Comparison of ENCODE assay signal across 21 cellular contexts in genomic region chr16:86802013-86802412, GRCh38.
DNase-seq lines count a peak whose midpoint lies in the region; ATAC-seq, FAIRE-seq and TF ChIP-seq lines count a peak whose summit lies in the region.
"Had no signal": no experiment of that assay in that cellular context is flagged by ENCODE, and none has a peak within 500 bp of the region (broad histone marks: within the 10 kb centered on the region; RNA-seq: fewer than 3 reads in every experiment).

No MANE protein-coding gene starts in this region.

- H3K27ac ChIP-seq in HepG2 (ENCODE audit: extremely low read length, insufficient read depth, low read length) (no peak overlapping the region), right lobe of liver (no peak overlapping the region), IMR-90 (ENCODE audit: insufficient read depth, low read length) (no peak overlapping the region), H1 (ENCODE audit: low read depth, low read length) (no peak overlapping the region), upper lobe of left lung (no peak overlapping the region)
- H3K27ac ChIP-seq: 22Rv1; BLaER1 treated with 17β-estradiol and CSF1 and Interleukin-3, amounts not matched to agents 10 nM and 100 nM; GM23248 had no signal

- no peaks in the 10 kb centered on the region for H3K36me3 ChIP-seq in HepG2 (replicated peaks in 1 of 2; ENCODE audit: control insufficient read depth in 1 of 2, insufficient read depth in 2 of 2, low read length in 2 of 2)
- H3K36me3 ChIP-seq in right lobe of liver: no peaks in the 10 kb centered on the region
- H3K36me3 ChIP-seq in IMR-90 (ENCODE audit: control insufficient read depth, insufficient read depth, low read length): no peaks in the 10 kb centered on the region
- no peaks in the 10 kb centered on the region for H3K36me3 ChIP-seq in H1 (ENCODE audit: control insufficient read depth in 2 of 4, insufficient read depth in 4 of 4, low read length in 3 of 4)
- H3K36me3 ChIP-seq in upper lobe of left lung: no peaks in the 10 kb centered on the region
- H3K36me3 ChIP-seq: BE2C; BLaER1 treated with 17β-estradiol and CSF1 and Interleukin-3, amounts not matched to agents 10 nM and 100 nM had no signal

- H3K4me2 ChIP-seq in HepG2 (ENCODE audit: low read depth, low read length): no peak overlapping the region
- H3K4me2 ChIP-seq in IMR-90 (ENCODE audit: low read depth, low read length): no peak overlapping the region
- H3K4me2 ChIP-seq in H1 (ENCODE audit: insufficient read depth in 1 of 2, low read depth in 2 of 2, low read length in 2 of 2): no peak overlapping the region
- H3K4me2 ChIP-seq: BLaER1 treated with 17β-estradiol and CSF1 and Interleukin-3, amounts not matched to agents 10 nM and 100 nM had no signal

- no peak overlapping the region for H2AK5ac ChIP-seq in IMR-90 (ENCODE audit: low read depth, low read length)
- H2AK5ac ChIP-seq in H1 (ENCODE audit: low read depth, low read length): no peak overlapping the region; the same call in 1 of the 2 replicates

- H2BK15ac ChIP-seq in IMR-90 (ENCODE audit: low read depth, low read length) (no peak overlapping the region), H1 (ENCODE audit: low read length) (no peak overlapping the region)

- DNase-seq in HepG2 (ENCODE audit: low spot score) (no peak), right lobe of liver (no peak), IMR-90 (no peak), H1 (ENCODE audit: low read depth in 1 of 2, low spot score in 2 of 2) (no peak), upper lobe of left lung (no peak)
- DNase-seq in activated effector memory CD4-positive, alpha-beta T cell treated with anti-CD3 and anti-CD28 coated beads, Interleukin-2, amount 50 U/mL, for 16 hours: no peak
- DNase-seq: BE2C; Calu3; CD4-positive, alpha-beta memory T cell; COR-L47; DMS53; DMS79 treated with DMSO at 0.1 percent for 48 hours; GF-D8; GM23248; H9 had no signal

- H3K9ac ChIP-seq in HepG2 (ENCODE audit: insufficient read depth, low read depth, low read length) (no peak overlapping the region), IMR-90 (ENCODE audit: low read depth, low read length) (no peak overlapping the region), H1 (replicated peaks in 1 of 4; ENCODE audit: extremely low read depth in 1 of 4, low read depth in 3 of 4, low read length in 3 of 4) (no peak overlapping the region)
- H3K9ac ChIP-seq: BLaER1 treated with 17β-estradiol and CSF1 and Interleukin-3, amounts not matched to agents 10 nM and 100 nM; GM23248 had no signal

- H3K23me2 ChIP-seq in H1 (ENCODE audit: low read depth, low read length): peaks cover 7% of the 10 kb centered on the region; the same call in 1 of the 2 replicates

- TF ChIP-seq EP300 in HepG2 (IDR thresholded peaks at IDR 0.05; ENCODE audit: low read depth in 2 of 2, low read length in 2 of 2) (no peak), HepG2 (CRISPR knock-in tag; IDR thresholded peaks at IDR 0.05; ENCODE audit: borderline replicate concordance) (no peak), H1 (IDR thresholded peaks at IDR 0.05; ENCODE audit: borderline replicate concordance in 1 of 2, low read depth in 2 of 2, low read length in 2 of 2) (no peak), upper lobe of left lung (IDR thresholded peaks at IDR 0.05) (no peak)

- dilution Hi-C loops in IMR-90 (cut with HindIII; ENCODE audit: low sequenced_read_pairs, unreplicated experiment): no loop called here

- POLR2A ChIA-PET in HepG2 (lab: Yijun Ruan, JAX) (no interaction called here), IMR-90 (lab: Charles Lee; ENCODE audit: unreplicated experiment) (no interaction called here), H1 (lab: Charles Lee; ENCODE audit: partially characterized antibody) (interaction anchor here (1.4 kb wide), 1 partner anchor 11 kb away, joined by 4 read pairs; no protein-coding TSS in a partner anchor)

- BruUV-seq in HepG2 (replicated peaks; lab: Mats Ljungman, UMichigan) (no TSS peak), IMR-90 (replicated peaks; lab: Mats Ljungman, UMichigan) (no TSS peak)

- H2BK5ac ChIP-seq in IMR-90 (ENCODE audit: low read depth, low read length, poor library complexity, severe bottlenecking) (peak overlapping the region; percentile 40), H1 (ENCODE audit: low read depth, low read length) (no peak overlapping the region)

- intact Hi-C loops in HepG2 (cut with micrococcal nuclease; ENCODE audit: unreplicated experiment) (no loop called here), right lobe of liver (cut with DNase I) (no loop called here), IMR-90 (cut with micrococcal nuclease) (no loop called here)

- no peak overlapping the region for H3K23ac ChIP-seq in IMR-90 (ENCODE audit: low read depth, low read length)
- H3K23ac ChIP-seq in H1 (ENCODE audit: insufficient read length): no peak overlapping the region

- H3K9me3 ChIP-seq in HepG2 (ENCODE audit: low read length) (no peaks in the 10 kb centered on the region), right lobe of liver (no peaks in the 10 kb centered on the region), IMR-90 (ENCODE audit: control insufficient read depth, insufficient read depth, low read length) (peaks cover 3% of the 10 kb centered on the region; the same call in 1 of the 2 replicates), H1 (ENCODE audit: insufficient read depth in 2 of 2, low read depth in 1 of 2, low read length in 1 of 2) (no peaks in the 10 kb centered on the region), upper lobe of left lung (no peaks in the 10 kb centered on the region)
- H3K9me3 ChIP-seq: BE2C had no signal

- H2BK120ac ChIP-seq in IMR-90 (ENCODE audit: low read depth, low read length) (no peak overlapping the region), H1 (replicated peaks; ENCODE audit: low read depth, low read length) (no peak overlapping the region)

- H3K9me1 ChIP-seq in IMR-90 (ENCODE audit: insufficient read depth, low read length): 0 out of 2 replicates have a peak, but pooled peaks cover under 1% of the 10 kb centered on the region

- 5% methylated on average over 2 of the region's 2 CpGs for WGBS in HepG2 (ENCODE audit: low lambda C conversion rate)
- 74% methylated on average over 2 of the region's 2 CpGs for WGBS in right lobe of liver (ENCODE audit: insufficient coverage, low coverage, low lambda C conversion rate, missing lambda C conversion rate)
- 77% methylated on average over 2 of the region's 2 CpGs; no CpG with 5 or more reads in 1 of the 2 experiments for WGBS in IMR-90 (ENCODE audit: extremely low coverage in 2 of 2, insufficient read length in 1 of 2), 2 experiments
- WGBS in H1 (ENCODE audit: extremely low coverage in 1 of 2, insufficient coverage in 1 of 2, insufficient read length in 1 of 2, insufficient replicate concordance in 2 of 2, low coverage in 1 of 2, low lambda C conversion rate in 2 of 2, missing lambda C conversion rate in 1 of 2), 2 experiments: 88 to 100% methylated on average over 2 of the region's 2 CpGs
- 90% methylated on average over 2 of the region's 2 CpGs for WGBS in upper lobe of left lung, 2 donors

- H3K27me3 ChIP-seq in HepG2 (ENCODE audit: control insufficient read depth in 1 of 2, insufficient read depth in 2 of 2, low read length in 2 of 2) (peaks cover 4 to 29% of the 10 kb centered on the region in 2 experiments; a peak in 4 of 5 replicates), right lobe of liver (no peaks in the 10 kb centered on the region), IMR-90 (ENCODE audit: control insufficient read depth, insufficient read depth, low read length) (peaks cover 46% of the 10 kb centered on the region), H1 (replicated peaks in 1 of 4; ENCODE audit: control insufficient read depth in 3 of 4, extremely low read depth in 1 of 4, insufficient read depth in 3 of 4, low read length in 3 of 4) (peaks cover 2 to 15% (median 9%) of the 10 kb centered on the region in 4 experiments; a peak in 5 of 7 replicates), upper lobe of left lung (peaks cover 0 to 3% (median 0%) of the 10 kb centered on the region in 4 donors)
- H3K27me3 ChIP-seq: BLaER1 treated with 17β-estradiol and CSF1 and Interleukin-3, amounts not matched to agents 10 nM and 100 nM had no signal

- no peak overlapping the region for H2BK20ac ChIP-seq in IMR-90 (ENCODE audit: low read depth, low read length)
- H2BK20ac ChIP-seq in H1 (ENCODE audit: low read length): no peak overlapping the region

- ATAC-seq in HepG2: no peak
- ATAC-seq in right lobe of liver: no peak
- no peak for ATAC-seq in IMR-90 (ENCODE audit: low read depth)
- no peak for ATAC-seq in upper lobe of left lung (ENCODE audit: low FRiP score in 2 of 2)
- no peak for ATAC-seq in GM21526 (IDR thresholded peaks at IDR 0.05; ENCODE audit: low FRiP score, unreplicated experiment)
- ATAC-seq: HCT116 had no signal

- H3K4me1 ChIP-seq in HepG2 (ENCODE audit: insufficient read depth, low read length) (no peaks in the 10 kb centered on the region), right lobe of liver (no peaks in the 10 kb centered on the region), IMR-90 (ENCODE audit: control insufficient read depth, insufficient read depth, low read length) (no peaks in the 10 kb centered on the region; the same call in 1 of the 2 replicates), H1 (replicated peaks in 1 of 4; ENCODE audit: control insufficient read depth in 3 of 4, insufficient read depth in 4 of 4, low read length in 3 of 4) (peaks cover 4 to 8% (median 7%) of the 10 kb centered on the region in 4 experiments; a peak in 4 of 7 replicates), upper lobe of left lung (no peaks in the 10 kb centered on the region)
- H3K4me1 ChIP-seq: BE2C had no signal

- H2AFZ ChIP-seq in HepG2 (ENCODE audit: low read length) (no peak overlapping the region), IMR-90 (replicated peaks; ENCODE audit: low read length, poor library complexity) (no peak overlapping the region), H1 (ENCODE audit: low read length) (no peak overlapping the region)
- H2AFZ ChIP-seq: GM23248 had no signal

- CTCF ChIA-PET in HepG2 (lab: Yijun Ruan, JAX; ENCODE audit: low intra/inter-chr PET ratio, low total read pairs) (no interaction called here), IMR-90 (lab: Yijun Ruan, JAX) (no interaction called here), H1 (lab: Charles Lee; ENCODE audit: partially characterized antibody) (interaction anchor here (0.9 to 1.4 kb wide), 4 partner anchors 9 to 260 kb away, joined by 3 to 5 read pairs (median 4); no protein-coding TSS in a partner anchor)

- no peak overlapping the region for H3K14ac ChIP-seq in IMR-90 (replicated peaks; ENCODE audit: low read depth, low read length)
- no peak overlapping the region for H3K14ac ChIP-seq in H1 (ENCODE audit: insufficient read length)

- FAIRE-seq in HepG2 (lab: Jason Lieb, UNC) (no peak), H1 (lab: Jason Lieb, UNC) (no peak)
- FAIRE-seq: A204.1, GM12892 had no signal

- H4K20me1 ChIP-seq in HepG2 (ENCODE audit: insufficient read depth, low read length) (no peaks in the 10 kb centered on the region), IMR-90 (ENCODE audit: insufficient read depth, low read length) (no peaks in the 10 kb centered on the region), H1 (replicated peaks in 1 of 2; ENCODE audit: control insufficient read depth in 1 of 2, insufficient read depth in 2 of 2, low read length in 2 of 2) (peaks cover 0 to 6% of the 10 kb centered on the region in 2 experiments)
- H4K20me1 ChIP-seq: BLaER1 treated with 17β-estradiol and CSF1 and Interleukin-3, amounts not matched to agents 10 nM and 100 nM had no signal

- H3K18ac ChIP-seq in IMR-90 (ENCODE audit: low read depth, low read length) (no peak overlapping the region), H1 (ENCODE audit: extremely low read depth, low read length) (no peak overlapping the region)

- no peak overlapping the region for H3K4ac ChIP-seq in IMR-90 (ENCODE audit: low read depth, low read length)
- H3K4ac ChIP-seq in H1 (replicated peaks; ENCODE audit: insufficient read length, low read depth, low read length): no peak overlapping the region

- H3K56ac ChIP-seq in IMR-90 (ENCODE audit: extremely low read depth, insufficient read depth, low read length) (no peak overlapping the region), H1 (replicated peaks; ENCODE audit: insufficient read length, low read depth, low read length) (peak overlapping the region; percentile 77)

- H2BK12ac ChIP-seq in H1 (ENCODE audit: low read depth, low read length): no peak overlapping the region; the same call in 1 of the 2 replicates

- no peak overlapping the region for H3K4me3 ChIP-seq in HepG2 (replicated peaks in 1 of 3; ENCODE audit: insufficient read depth in 1 of 3, low read depth in 2 of 3, low read length in 3 of 3)
- no peak overlapping the region for H3K4me3 ChIP-seq in right lobe of liver
- no peak overlapping the region for H3K4me3 ChIP-seq in IMR-90 (ENCODE audit: insufficient read depth, low read depth, low read length)
- no peak overlapping the region for H3K4me3 ChIP-seq in H1 (ENCODE audit: extremely low read depth in 1 of 4, insufficient read depth in 2 of 4, low read depth in 3 of 4, low read length in 4 of 4)
- H3K4me3 ChIP-seq in upper lobe of left lung: no peak overlapping the region
- H3K4me3 ChIP-seq: BLaER1 treated with 17β-estradiol and CSF1 and Interleukin-3, amounts not matched to agents 10 nM and 100 nM; GM23248 had no signal

- no peak overlapping the region for H4K5ac ChIP-seq in IMR-90 (ENCODE audit: low read depth, low read length)
- no peak overlapping the region for H4K5ac ChIP-seq in H1 (ENCODE audit: insufficient read length, low read depth, low read length)

- TF ChIP-seq CTCF in HepG2 (CRISPR knock-in tag; IDR thresholded peaks at IDR 0.05) (no peak), right lobe of liver (IDR thresholded peaks at IDR 0.05) (no peak), IMR-90 (conservative IDR thresholded peaks at IDR 0.05; ENCODE audit: low read depth, low read length) (no peak), H1 (IDR thresholded peaks at IDR 0.05; ENCODE audit: control extremely low read depth in 1 of 3, insufficient read depth in 1 of 3, low read depth in 1 of 3, low read length in 3 of 3) (no peak), upper lobe of left lung (IDR thresholded peaks at IDR 0.05) (no peak)

- no peak for TF ChIP-seq RAD21 in HepG2 (CRISPR knock-in tag; IDR thresholded peaks at IDR 0.05)
- no peak for TF ChIP-seq RAD21 in IMR-90 (IDR thresholded peaks at IDR 0.05; ENCODE audit: low read length)
- no peak for TF ChIP-seq RAD21 in H1 (IDR thresholded peaks at IDR 0.05 in 1 of 2, conservative IDR thresholded peaks at IDR 0.05 in 1 of 2; ENCODE audit: low read depth in 2 of 2, low read length in 2 of 2)

- H3K79me1 ChIP-seq in IMR-90 (ENCODE audit: low read depth in 1 of 2, low read length in 2 of 2) (no peaks in the 10 kb centered on the region), H1 (ENCODE audit: low read depth, low read length) (no peaks in the 10 kb centered on the region)

- TF ChIP-seq POLR2A in HepG2 (IDR thresholded peaks at IDR 0.05; ENCODE audit: insufficient read depth in 1 of 2, low read depth in 2 of 2, low read length in 2 of 2) (no peak), right lobe of liver (IDR thresholded peaks at IDR 0.05) (no peak), IMR-90 (IDR thresholded peaks at IDR 0.05; ENCODE audit: low read depth, low read length) (no peak), H1 (IDR thresholded peaks at IDR 0.05; ENCODE audit: control extremely low read depth in 1 of 2, low read depth in 2 of 2, low read length in 2 of 2) (no peak), upper lobe of left lung (IDR thresholded peaks at IDR 0.05) (no peak)

- H4K91ac ChIP-seq in IMR-90 (ENCODE audit: insufficient read depth, low read depth, low read length) (no peak overlapping the region), H1 (replicated peaks; ENCODE audit: insufficient read length, low read length) (no peak overlapping the region)

- in situ Hi-C loops in HepG2 (cut with HindIII; ENCODE audit: extremely low pct_ligation_motif_present, low pct_unique_long_range_greater_than_20kb): no loop called here
- in situ Hi-C loops in IMR-90 (cut with MboI; ENCODE audit: low sequenced_read_pairs): no loop called here

- H2AK9ac ChIP-seq in IMR-90 (replicated peaks; ENCODE audit: low read depth, low read length, poor library complexity): no peak overlapping the region

- no peak overlapping the region for H4K8ac ChIP-seq in IMR-90 (ENCODE audit: low read depth in 2 of 2, low read length in 2 of 2)
- no peak overlapping the region for H4K8ac ChIP-seq in H1 (ENCODE audit: extremely low read depth, insufficient read depth, low read length)

- H3K79me2 ChIP-seq in HepG2 (ENCODE audit: insufficient read depth, low read length) (no peaks in the 10 kb centered on the region), H1 (ENCODE audit: control insufficient read depth in 1 of 2, insufficient read depth in 2 of 2, low read length in 2 of 2) (no peaks in the 10 kb centered on the region)
